ENCODE assay signal across 1 cellular context in the genomic region with DNA sequence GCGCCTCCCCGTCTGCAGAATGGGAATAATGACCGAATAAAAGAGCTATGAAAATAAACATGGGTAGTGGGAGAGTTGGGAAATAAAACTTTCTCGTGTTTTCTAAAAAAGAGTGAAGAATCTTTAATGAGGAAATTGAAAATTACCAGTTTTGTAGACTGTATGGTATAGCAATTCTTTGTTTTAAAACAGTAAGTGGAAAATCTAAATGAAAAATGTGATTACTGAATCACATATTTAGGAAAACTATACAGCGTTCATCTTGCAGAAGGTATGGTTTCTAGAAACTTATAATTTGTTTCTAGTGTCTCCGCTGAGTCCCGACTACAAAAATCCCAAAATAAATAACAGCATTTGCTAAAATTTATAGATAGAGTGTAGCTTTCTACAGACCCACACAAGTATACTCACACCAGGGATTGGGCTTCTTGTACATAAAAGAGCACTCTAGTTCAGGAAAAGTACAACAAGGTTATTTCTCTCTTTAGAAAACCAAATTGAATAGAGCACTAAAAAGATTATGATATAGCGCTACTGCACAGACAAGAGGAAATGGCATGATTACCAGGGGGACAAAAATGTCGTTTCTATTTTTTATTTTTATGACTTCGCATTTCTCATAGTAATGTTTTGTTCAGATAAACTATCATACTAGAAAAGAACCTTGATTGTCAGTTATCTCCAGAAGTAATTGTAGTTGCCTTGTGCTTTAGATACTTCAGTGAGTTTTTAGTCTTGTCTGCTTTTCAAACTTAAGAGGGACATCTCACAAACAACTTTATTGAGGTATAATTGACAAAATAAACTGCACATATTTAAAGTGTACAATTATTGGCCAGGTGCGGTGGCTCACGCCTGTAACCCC.
TF ChIP-seq lines count a peak whose summit lies in the region.

No MANE protein-coding gene starts in this region.

TF ChIP-seq in GM12878, 131 proteins besides CTCF, POLR2A, EP300 and RAD21 (continued from another document):
- TF ChIP-seq, protein P1, sequence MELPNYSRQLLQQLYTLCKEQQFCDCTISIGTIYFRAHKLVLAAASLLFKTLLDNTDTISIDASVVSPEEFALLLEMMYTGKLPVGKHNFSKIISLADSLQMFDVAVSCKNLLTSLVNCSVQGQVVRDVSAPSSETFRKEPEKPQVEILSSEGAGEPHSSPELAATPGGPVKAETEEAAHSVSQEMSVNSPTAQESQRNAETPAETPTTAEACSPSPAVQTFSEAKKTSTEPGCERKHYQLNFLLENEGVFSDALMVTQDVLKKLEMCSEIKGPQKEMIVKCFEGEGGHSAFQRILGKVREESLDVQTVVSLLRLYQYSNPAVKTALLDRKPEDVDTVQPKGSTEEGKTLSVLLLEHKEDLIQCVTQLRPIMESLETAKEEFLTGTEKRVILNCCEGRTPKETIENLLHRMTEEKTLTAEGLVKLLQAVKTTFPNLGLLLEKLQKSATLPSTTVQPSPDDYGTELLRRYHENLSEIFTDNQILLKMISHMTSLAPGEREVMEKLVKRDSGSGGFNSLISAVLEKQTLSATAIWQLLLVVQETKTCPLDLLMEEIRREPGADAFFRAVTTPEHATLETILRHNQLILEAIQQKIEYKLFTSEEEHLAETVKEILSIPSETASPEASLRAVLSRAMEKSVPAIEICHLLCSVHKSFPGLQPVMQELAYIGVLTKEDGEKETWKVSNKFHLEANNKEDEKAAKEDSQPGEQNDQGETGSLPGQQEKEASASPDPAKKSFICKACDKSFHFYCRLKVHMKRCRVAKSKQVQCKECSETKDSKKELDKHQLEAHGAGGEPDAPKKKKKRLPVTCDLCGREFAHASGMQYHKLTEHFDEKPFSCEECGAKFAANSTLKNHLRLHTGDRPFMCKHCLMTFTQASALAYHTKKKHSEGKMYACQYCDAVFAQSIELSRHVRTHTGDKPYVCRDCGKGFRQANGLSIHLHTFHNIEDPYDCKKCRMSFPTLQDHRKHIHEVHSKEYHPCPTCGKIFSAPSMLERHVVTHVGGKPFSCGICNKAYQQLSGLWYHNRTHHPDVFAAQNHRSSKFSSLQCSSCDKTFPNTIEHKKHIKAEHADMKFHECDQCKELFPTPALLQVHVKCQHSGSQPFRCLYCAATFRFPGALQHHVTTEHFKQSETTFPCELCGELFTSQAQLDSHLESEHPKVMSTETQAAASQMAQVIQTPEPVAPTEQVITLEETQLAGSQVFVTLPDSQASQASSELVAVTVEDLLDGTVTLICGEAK (IDR thresholded peaks at IDR 0.05; ENCODE audit: borderline replicate concordance): peak; percentile 57; the same call in 1 of the 2 replicates
- 0 out of 2 replicates have a peak, but pooled peaks have one; percentile 12 for TF ChIP-seq PML (IDR thresholded peaks at IDR 0.05; ENCODE audit: low read length)
- TF ChIP-seq, protein P2, sequence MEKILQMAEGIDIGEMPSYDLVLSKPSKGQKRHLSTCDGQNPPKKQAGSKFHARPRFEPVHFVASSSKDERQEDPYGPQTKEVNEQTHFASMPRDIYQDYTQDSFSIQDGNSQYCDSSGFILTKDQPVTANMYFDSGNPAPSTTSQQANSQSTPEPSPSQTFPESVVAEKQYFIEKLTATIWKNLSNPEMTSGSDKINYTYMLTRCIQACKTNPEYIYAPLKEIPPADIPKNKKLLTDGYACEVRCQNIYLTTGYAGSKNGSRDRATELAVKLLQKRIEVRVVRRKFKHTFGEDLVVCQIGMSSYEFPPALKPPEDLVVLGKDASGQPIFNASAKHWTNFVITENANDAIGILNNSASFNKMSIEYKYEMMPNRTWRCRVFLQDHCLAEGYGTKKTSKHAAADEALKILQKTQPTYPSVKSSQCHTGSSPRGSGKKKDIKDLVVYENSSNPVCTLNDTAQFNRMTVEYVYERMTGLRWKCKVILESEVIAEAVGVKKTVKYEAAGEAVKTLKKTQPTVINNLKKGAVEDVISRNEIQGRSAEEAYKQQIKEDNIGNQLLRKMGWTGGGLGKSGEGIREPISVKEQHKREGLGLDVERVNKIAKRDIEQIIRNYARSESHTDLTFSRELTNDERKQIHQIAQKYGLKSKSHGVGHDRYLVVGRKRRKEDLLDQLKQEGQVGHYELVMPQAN (conservative IDR thresholded peaks at IDR 0.05): 0 out of 2 replicates have a peak, but pooled peaks have one; percentile 6
- TF ChIP-seq POU2F2 (IDR thresholded peaks at IDR 0.05; ENCODE audit: borderline replicate concordance, low read depth, low read length): no peak
- TF ChIP-seq GABPA (IDR thresholded peaks at IDR 0.05; ENCODE audit: low read depth): no peak
- TF ChIP-seq, protein P3, sequence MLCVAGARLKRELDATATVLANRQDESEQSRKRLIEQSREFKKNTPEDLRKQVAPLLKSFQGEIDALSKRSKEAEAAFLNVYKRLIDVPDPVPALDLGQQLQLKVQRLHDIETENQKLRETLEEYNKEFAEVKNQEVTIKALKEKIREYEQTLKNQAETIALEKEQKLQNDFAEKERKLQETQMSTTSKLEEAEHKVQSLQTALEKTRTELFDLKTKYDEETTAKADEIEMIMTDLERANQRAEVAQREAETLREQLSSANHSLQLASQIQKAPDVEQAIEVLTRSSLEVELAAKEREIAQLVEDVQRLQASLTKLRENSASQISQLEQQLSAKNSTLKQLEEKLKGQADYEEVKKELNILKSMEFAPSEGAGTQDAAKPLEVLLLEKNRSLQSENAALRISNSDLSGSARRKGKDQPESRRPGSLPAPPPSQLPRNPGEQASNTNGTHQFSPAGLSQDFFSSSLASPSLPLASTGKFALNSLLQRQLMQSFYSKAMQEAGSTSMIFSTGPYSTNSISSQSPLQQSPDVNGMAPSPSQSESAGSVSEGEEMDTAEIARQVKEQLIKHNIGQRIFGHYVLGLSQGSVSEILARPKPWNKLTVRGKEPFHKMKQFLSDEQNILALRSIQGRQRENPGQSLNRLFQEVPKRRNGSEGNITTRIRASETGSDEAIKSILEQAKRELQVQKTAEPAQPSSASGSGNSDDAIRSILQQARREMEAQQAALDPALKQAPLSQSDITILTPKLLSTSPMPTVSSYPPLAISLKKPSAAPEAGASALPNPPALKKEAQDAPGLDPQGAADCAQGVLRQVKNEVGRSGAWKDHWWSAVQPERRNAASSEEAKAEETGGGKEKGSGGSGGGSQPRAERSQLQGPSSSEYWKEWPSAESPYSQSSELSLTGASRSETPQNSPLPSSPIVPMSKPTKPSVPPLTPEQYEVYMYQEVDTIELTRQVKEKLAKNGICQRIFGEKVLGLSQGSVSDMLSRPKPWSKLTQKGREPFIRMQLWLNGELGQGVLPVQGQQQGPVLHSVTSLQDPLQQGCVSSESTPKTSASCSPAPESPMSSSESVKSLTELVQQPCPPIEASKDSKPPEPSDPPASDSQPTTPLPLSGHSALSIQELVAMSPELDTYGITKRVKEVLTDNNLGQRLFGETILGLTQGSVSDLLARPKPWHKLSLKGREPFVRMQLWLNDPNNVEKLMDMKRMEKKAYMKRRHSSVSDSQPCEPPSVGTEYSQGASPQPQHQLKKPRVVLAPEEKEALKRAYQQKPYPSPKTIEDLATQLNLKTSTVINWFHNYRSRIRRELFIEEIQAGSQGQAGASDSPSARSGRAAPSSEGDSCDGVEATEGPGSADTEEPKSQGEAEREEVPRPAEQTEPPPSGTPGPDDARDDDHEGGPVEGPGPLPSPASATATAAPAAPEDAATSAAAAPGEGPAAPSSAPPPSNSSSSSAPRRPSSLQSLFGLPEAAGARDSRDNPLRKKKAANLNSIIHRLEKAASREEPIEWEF (IDR thresholded peaks at IDR 0.05; ENCODE audit: insufficient replicate concordance, low read depth, low read length): no peak
- TF ChIP-seq BHLHE40 (IDR thresholded peaks at IDR 0.05; ENCODE audit: borderline replicate concordance in 1 of 2, low read depth in 2 of 2, low read length in 1 of 2): no peak
- no peak for TF ChIP-seq HDGF (IDR thresholded peaks at IDR 0.05)
- TF ChIP-seq, protein P4, sequence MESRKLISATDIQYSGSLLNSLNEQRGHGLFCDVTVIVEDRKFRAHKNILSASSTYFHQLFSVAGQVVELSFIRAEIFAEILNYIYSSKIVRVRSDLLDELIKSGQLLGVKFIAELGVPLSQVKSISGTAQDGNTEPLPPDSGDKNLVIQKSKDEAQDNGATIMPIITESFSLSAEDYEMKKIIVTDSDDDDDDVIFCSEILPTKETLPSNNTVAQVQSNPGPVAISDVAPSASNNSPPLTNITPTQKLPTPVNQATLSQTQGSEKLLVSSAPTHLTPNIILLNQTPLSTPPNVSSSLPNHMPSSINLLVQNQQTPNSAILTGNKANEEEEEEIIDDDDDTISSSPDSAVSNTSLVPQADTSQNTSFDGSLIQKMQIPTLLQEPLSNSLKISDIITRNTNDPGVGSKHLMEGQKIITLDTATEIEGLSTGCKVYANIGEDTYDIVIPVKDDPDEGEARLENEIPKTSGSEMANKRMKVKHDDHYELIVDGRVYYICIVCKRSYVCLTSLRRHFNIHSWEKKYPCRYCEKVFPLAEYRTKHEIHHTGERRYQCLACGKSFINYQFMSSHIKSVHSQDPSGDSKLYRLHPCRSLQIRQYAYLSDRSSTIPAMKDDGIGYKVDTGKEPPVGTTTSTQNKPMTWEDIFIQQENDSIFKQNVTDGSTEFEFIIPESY (IDR thresholded peaks at IDR 0.05): no peak
- TF ChIP-seq HCFC1 (IDR thresholded peaks at IDR 0.05; ENCODE audit: low read length): no peak
- no peak for TF ChIP-seq JUND (IDR thresholded peaks at IDR 0.05; ENCODE audit: low read depth, low read length)
- no peak for TF ChIP-seq FOXK2 (IDR thresholded peaks at IDR 0.05)
- TF ChIP-seq SMAD5 (IDR thresholded peaks at IDR 0.05; ENCODE audit: low read depth): no peak
- TF ChIP-seq, protein P5, sequence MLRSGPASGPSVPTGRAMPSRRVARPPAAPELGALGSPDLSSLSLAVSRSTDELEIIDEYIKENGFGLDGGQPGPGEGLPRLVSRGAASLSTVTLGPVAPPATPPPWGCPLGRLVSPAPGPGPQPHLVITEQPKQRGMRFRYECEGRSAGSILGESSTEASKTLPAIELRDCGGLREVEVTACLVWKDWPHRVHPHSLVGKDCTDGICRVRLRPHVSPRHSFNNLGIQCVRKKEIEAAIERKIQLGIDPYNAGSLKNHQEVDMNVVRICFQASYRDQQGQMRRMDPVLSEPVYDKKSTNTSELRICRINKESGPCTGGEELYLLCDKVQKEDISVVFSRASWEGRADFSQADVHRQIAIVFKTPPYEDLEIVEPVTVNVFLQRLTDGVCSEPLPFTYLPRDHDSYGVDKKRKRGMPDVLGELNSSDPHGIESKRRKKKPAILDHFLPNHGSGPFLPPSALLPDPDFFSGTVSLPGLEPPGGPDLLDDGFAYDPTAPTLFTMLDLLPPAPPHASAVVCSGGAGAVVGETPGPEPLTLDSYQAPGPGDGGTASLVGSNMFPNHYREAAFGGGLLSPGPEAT (IDR thresholded peaks at IDR 0.05; ENCODE audit: low read depth): 0 out of 2 replicates have a peak, but pooled peaks have one; percentile 42
- TF ChIP-seq ESRRA (IDR thresholded peaks at IDR 0.05; ENCODE audit: low read length): no peak
- TF ChIP-seq BCL11A (IDR thresholded peaks at IDR 0.05; ENCODE audit: low read depth, low read length): no peak
- no peak for TF ChIP-seq SMAD1 (IDR thresholded peaks at IDR 0.05; ENCODE audit: low read depth, partially characterized antibody)
- TF ChIP-seq DPF2 (IDR thresholded peaks at IDR 0.05): no peak
- TF ChIP-seq, protein P6, sequence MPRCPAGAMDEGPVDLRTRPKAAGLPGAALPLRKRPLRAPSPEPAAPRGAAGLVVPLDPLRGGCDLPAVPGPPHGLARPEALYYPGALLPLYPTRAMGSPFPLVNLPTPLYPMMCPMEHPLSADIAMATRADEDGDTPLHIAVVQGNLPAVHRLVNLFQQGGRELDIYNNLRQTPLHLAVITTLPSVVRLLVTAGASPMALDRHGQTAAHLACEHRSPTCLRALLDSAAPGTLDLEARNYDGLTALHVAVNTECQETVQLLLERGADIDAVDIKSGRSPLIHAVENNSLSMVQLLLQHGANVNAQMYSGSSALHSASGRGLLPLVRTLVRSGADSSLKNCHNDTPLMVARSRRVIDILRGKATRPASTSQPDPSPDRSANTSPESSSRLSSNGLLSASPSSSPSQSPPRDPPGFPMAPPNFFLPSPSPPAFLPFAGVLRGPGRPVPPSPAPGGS (IDR thresholded peaks at IDR 0.05; ENCODE audit: borderline replicate concordance, insufficient read depth, low read depth, low read length, poor library complexity, severe bottlenecking): no peak
- TF ChIP-seq, protein P7, sequence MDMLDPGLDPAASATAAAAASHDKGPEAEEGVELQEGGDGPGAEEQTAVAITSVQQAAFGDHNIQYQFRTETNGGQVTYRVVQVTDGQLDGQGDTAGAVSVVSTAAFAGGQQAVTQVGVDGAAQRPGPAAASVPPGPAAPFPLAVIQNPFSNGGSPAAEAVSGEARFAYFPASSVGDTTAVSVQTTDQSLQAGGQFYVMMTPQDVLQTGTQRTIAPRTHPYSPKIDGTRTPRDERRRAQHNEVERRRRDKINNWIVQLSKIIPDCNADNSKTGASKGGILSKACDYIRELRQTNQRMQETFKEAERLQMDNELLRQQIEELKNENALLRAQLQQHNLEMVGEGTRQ (IDR thresholded peaks at IDR 0.05; ENCODE audit: borderline replicate concordance, low read depth, low read length): no peak
- TF ChIP-seq CBX3 (IDR thresholded peaks at IDR 0.05; ENCODE audit: borderline replicate concordance, low read depth): no peak
- TF ChIP-seq RB1 (IDR thresholded peaks at IDR 0.05; ENCODE audit: borderline replicate concordance): no peak
- TF ChIP-seq, protein P8, sequence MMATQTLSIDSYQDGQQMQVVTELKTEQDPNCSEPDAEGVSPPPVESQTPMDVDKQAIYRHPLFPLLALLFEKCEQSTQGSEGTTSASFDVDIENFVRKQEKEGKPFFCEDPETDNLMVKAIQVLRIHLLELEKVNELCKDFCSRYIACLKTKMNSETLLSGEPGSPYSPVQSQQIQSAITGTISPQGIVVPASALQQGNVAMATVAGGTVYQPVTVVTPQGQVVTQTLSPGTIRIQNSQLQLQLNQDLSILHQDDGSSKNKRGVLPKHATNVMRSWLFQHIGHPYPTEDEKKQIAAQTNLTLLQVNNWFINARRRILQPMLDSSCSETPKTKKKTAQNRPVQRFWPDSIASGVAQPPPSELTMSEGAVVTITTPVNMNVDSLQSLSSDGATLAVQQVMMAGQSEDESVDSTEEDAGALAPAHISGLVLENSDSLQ (IDR thresholded peaks at IDR 0.05): no peak
- TF ChIP-seq JUNB (IDR thresholded peaks at IDR 0.05): no peak
